In genomic region chr5:158976035-158976434, GRCh38 we compare ENCODE assay signal across 11 cellular contexts.
A peak's percentile ranks its signal among the peaks of the same experiment; 100 is the strongest.
DNase-seq lines count a peak whose midpoint lies in the region; ATAC-seq and TF ChIP-seq lines count a peak whose summit lies in the region.
"Had no signal": no experiment of that assay in that cellular context is flagged by ENCODE, and none has a peak within 500 bp of the region (broad histone marks: within the 10 kb centered on the region; RNA-seq: fewer than 3 reads in every experiment).

No MANE protein-coding gene starts in this region.

- H3K9me3 ChIP-seq in uterus, result no peaks in the 10 kb centered on the region

- TF ChIP-seq CTCF in uterus (IDR thresholded peaks at IDR 0.05), result no peak

- no peak for TF ChIP-seq POLR2A in uterus (IDR thresholded peaks at IDR 0.05)

- in situ Hi-C loops in G401 (cut with HindIII; ENCODE audit: low sequenced_read_pairs), result no loop called here

- DNase-seq in left ventricle myocardium superior (no peak), cardiac septum (ENCODE audit: low spot score) (no peak), SW480 (ENCODE audit: low spot score) (peak; percentile 34), glomerular visceral epithelial cell (ENCODE audit: extremely low spot score) (peak; percentile 35), uterus (no peak), nucleus accumbens (lab: John Stamatoyannopoulos, UW) (no peak), G401 (ENCODE audit: low spot score) (no peak), HuH-7 (ENCODE audit: low spot score) (no peak)
- DNase-seq: C1 segment of cervical spinal cord; effector CD8-positive, alpha-beta T cell; NCI-H146 had no signal

- peak overlapping the region; percentile 21 to 63 for H3K27ac ChIP-seq in uterus

- intact Hi-C loops in left ventricle myocardium superior (cut with micrococcal nuclease) (no loop called here), cardiac septum (cut with DNase I) (no loop called here), uterus (cut with DNase I; ENCODE audit: low total_unique reads) (no loop called here)

- peaks cover 4 to 8% of the 10 kb centered on the region in 2 donors for H3K4me1 ChIP-seq in uterus

- H3K4me3 ChIP-seq in uterus, result no peak overlapping the region

- H3K36me3 ChIP-seq in uterus, result no peaks in the 10 kb centered on the region

- no peaks in the 10 kb centered on the region for H3K27me3 ChIP-seq in uterus

- ATAC-seq in left ventricle myocardium superior, result peak; percentile 41

Comparison
In these comparisons a context has a peak if more than half of its experiments do, and no peak if none do; other contexts are left out.
1. DNase-seq: peak in SW480 (single experiment) and glomerular visceral epithelial cell (single experiment); none in left ventricle myocardium superior (single experiment), cardiac septum (single experiment), uterus (0 of 2), nucleus accumbens (0 of 56), G401 (single experiment) and HuH-7 (single experiment).